In the genomic region with DNA sequence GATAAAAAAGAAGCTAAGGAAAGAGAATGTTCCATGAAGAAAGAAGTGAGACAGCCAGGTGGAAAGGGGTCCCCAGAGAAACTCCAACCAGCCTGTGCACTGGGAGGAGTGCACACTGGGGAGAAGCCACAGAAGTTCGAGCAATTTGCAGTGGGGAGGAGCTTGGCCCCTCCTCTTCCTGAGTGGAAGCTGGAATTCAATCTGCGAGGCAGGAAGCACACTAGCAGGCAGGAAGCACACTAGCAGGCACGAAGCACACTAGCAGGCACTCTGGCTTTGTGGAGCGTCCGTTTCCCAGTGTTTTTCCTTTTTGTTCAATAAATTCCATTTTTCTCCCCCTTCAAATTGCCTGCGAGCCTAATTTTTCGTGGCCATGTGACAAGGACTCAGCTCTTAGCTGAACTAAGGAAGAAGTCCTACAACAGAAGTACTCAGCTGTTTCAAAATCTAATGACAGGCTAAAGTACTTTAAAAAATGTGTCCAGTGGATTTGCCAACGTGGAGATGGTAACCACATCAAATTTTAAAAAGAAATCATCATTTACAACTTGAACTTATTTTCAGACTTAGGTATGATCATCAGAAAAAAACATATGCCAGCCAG, we compare ENCODE assay signal across 9 cellular contexts. TPM values are rescaled to one million over a fixed set of nuclear protein-coding genes. Genes with fewer than 3 reads are reported as not detected.
DNase-seq lines count a peak whose midpoint lies in the region; ATAC-seq, FAIRE-seq and TF ChIP-seq lines count a peak whose summit lies in the region.
"Had no signal": no experiment of that assay in that cellular context is flagged by ENCODE, and none has a peak within 500 bp of the region (broad histone marks: within the 10 kb centered on the region; RNA-seq: fewer than 3 reads in every experiment).

No MANE protein-coding gene starts in this region.

- peak overlapping the region; percentile 56 for H2AFZ ChIP-seq in astrocyte (ENCODE audit: low read depth, low read length)

- ATAC-seq in GM18498 (IDR thresholded peaks at IDR 0.05; ENCODE audit: unreplicated experiment) = no peak

- H3K27ac ChIP-seq in astrocyte (ENCODE audit: low read depth, low read length) (no peak overlapping the region), thymus (ENCODE audit: low read depth) (peak overlapping the region; percentile 36)

- H3K36me3 ChIP-seq in astrocyte (ENCODE audit: insufficient read depth, low read length) (peaks cover 6% of the 10 kb centered on the region), thymus (ENCODE audit: control insufficient read depth, insufficient read depth) (peaks cover 37% of the 10 kb centered on the region)

- no peaks in the 10 kb centered on the region for H4K20me1 ChIP-seq in astrocyte (ENCODE audit: insufficient read depth, low read length)

- H3K27me3 ChIP-seq in astrocyte (ENCODE audit: insufficient read depth, low read length) (no peaks in the 10 kb centered on the region), thymus (ENCODE audit: control insufficient read depth, insufficient read depth) (no peaks in the 10 kb centered on the region)

- no peak overlapping the region for H3K4me3 ChIP-seq in astrocyte (ENCODE audit: insufficient read depth, low read depth, low read length)
- H3K4me3 ChIP-seq in thymus (ENCODE audit: low read length) = no peak overlapping the region

- H3K4me1 ChIP-seq in astrocyte (ENCODE audit: insufficient read depth, low read length) = no peaks in the 10 kb centered on the region
- no peaks in the 10 kb centered on the region for H3K4me1 ChIP-seq in thymus (ENCODE audit: control insufficient read depth, insufficient read depth, low read length)

- no peak overlapping the region for H3K9ac ChIP-seq in astrocyte (ENCODE audit: low read length)

- H3K4me2 ChIP-seq in astrocyte (ENCODE audit: low read length) = peak overlapping the region; percentile 38

- H3K36me3 Mint-ChIP-seq in T-helper 2 cell treated with Interferon-gamma antibody and Interleukin-4, amounts not matched to agents 5 μg/mL and 100 μg/mL, for 36 hours (ENCODE audit: low read depth) = peaks cover 23% of the 10 kb centered on the region
- H3K36me3 Mint-ChIP-seq in astrocyte (ENCODE audit: low read depth, unreplicated experiment) = no peaks in the 10 kb centered on the region

- 22% methylated on average over 8 of the region's 8 CpGs for WGBS in thymus

- no peaks in the 10 kb centered on the region for H3K9me3 ChIP-seq in astrocyte (ENCODE audit: insufficient read depth, low read depth, low read length)
- no peaks in the 10 kb centered on the region for H3K9me3 ChIP-seq in thymus (ENCODE audit: control insufficient read depth)

- no peaks in the 10 kb centered on the region for H3K79me2 ChIP-seq in astrocyte (ENCODE audit: insufficient read depth, low read length)

- no peaks in the 10 kb centered on the region for H3K27me3 Mint-ChIP-seq in T-helper 2 cell treated with Interferon-gamma antibody and Interleukin-4, amounts not matched to agents 5 μg/mL and 100 μg/mL, for 36 hours (ENCODE audit: low read depth)
- H3K27me3 Mint-ChIP-seq in astrocyte (ENCODE audit: low read depth, unreplicated experiment) = no peaks in the 10 kb centered on the region

- peak overlapping the region; percentile 12 for H3K4me3 Mint-ChIP-seq in T-helper 2 cell treated with Interferon-gamma antibody and Interleukin-4, amounts not matched to agents 5 μg/mL and 100 μg/mL, for 36 hours
- no peak overlapping the region for H3K4me3 Mint-ChIP-seq in astrocyte (ENCODE audit: unreplicated experiment)

- H3K9me3 Mint-ChIP-seq in T-helper 2 cell treated with Interferon-gamma antibody and Interleukin-4, amounts not matched to agents 5 μg/mL and 100 μg/mL, for 36 hours = no peaks in the 10 kb centered on the region
- H3K9me3 Mint-ChIP-seq in astrocyte (ENCODE audit: unreplicated experiment) = no peaks in the 10 kb centered on the region

- H3K4me1 Mint-ChIP-seq in T-helper 2 cell treated with Interferon-gamma antibody and Interleukin-4, amounts not matched to agents 5 μg/mL and 100 μg/mL, for 36 hours (ENCODE audit: low read depth) = peaks cover 7% of the 10 kb centered on the region
- peaks cover 4% of the 10 kb centered on the region for H3K4me1 Mint-ChIP-seq in astrocyte (ENCODE audit: low read depth, unreplicated experiment)

- TF ChIP-seq CTCF in astrocyte (IDR thresholded peaks at IDR 0.05; ENCODE audit: insufficient read depth, low read depth, low read length) = no peak

- FAIRE-seq in astrocyte (lab: Jason Lieb, UNC) = peak; percentile 32

- peak overlapping the region; percentile 49 for H3K27ac Mint-ChIP-seq in T-helper 2 cell treated with Interferon-gamma antibody and Interleukin-4, amounts not matched to agents 5 μg/mL and 100 μg/mL, for 36 hours
- H3K27ac Mint-ChIP-seq in astrocyte (ENCODE audit: unreplicated experiment) = peak overlapping the region; percentile 75

- DNase-seq in T-helper 2 cell treated with Interferon-gamma antibody and Interleukin-4, amounts not matched to agents 5 μg/mL and 100 μg/mL, for 36 hours (ENCODE audit: low spot score) = no peak
- no peak for DNase-seq in T-helper 2 cell
- DNase-seq in astrocyte (ENCODE audit: low read depth) = no peak
- DNase-seq in left kidney (ENCODE audit: low read depth, low spot score) = peak; percentile 59
- DNase-seq in NCI-H524 treated with DMSO at 0.1 percent for 48 hours (lab: John Stamatoyannopoulos, UW) = no peak
- no peak for DNase-seq in iPS-NIHi11 (ENCODE audit: low spot score)
- DNase-seq: stimulated activated CD4-positive, alpha-beta T cell treated with anti-CD3 and anti-CD28 coated beads, Interleukin-15, amount 100 ng/mL, for 24 hours had no signal

RNA-seq across cellular contexts. Expression of gene SPIRE1, which starts 21.4 kb away (rescaled TPM):
- total RNA-seq in astrocyte = 38.9 and 42.0 TPM in 2 replicates
- polyA plus RNA-seq in thymus = 6.2 TPM

RNA-seq across cellular contexts. Expression of gene CEP76, which starts 23.2 kb away (rescaled TPM):
- total RNA-seq in astrocyte = 7.5 and 9.5 TPM in 2 replicates
- 4.7 TPM for polyA plus RNA-seq in thymus

RNA-seq across cellular contexts. Expression of gene PSMG2, which starts 23.6 kb away (rescaled TPM):
- total RNA-seq in astrocyte = 57.4 and 60.1 TPM in 2 replicates
- polyA plus RNA-seq in thymus = 125 TPM
